Comparison of ENCODE assay signal across 19 cellular contexts in the genomic region with DNA sequence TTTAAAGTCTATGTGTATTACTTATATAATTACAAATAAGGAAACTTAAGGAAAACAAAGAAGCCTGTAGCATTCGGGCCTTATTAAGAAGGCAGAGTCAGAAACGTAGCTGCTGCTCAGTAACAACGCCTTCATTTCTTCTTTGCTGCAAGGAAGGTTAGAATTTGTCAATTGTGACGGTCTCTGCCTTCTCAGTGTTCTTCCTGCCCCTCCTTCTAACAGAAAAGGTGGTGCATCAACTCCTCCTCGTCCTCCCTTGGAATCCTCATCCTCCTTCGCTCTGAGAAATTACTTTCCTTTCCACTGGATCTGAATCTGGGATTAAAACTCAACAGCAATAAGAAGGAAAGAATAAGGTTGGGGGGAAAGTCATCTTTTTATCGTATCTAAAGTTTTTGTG.
A peak's percentile ranks its signal among the peaks of the same experiment; 100 is the strongest.
DNase-seq lines count a peak whose midpoint lies in the region; ATAC-seq and TF ChIP-seq lines count a peak whose summit lies in the region.
"Had no signal": no experiment of that assay in that cellular context is flagged by ENCODE, and none has a peak within 500 bp of the region (broad histone marks: within the 10 kb centered on the region; RNA-seq: fewer than 3 reads in every experiment).

No MANE protein-coding gene starts in this region.

- H3K27me3 ChIP-seq in right atrium auricular region, result no peaks in the 10 kb centered on the region
- H3K27me3 ChIP-seq in right cardiac atrium (ENCODE audit: control insufficient read depth, insufficient read depth), result no peaks in the 10 kb centered on the region
- no peaks in the 10 kb centered on the region for H3K27me3 ChIP-seq in parathyroid adenoma (ENCODE audit: control insufficient read depth, insufficient read depth, low read length)
- no peaks in the 10 kb centered on the region for H3K27me3 ChIP-seq in skeletal muscle tissue (ENCODE audit: control insufficient read depth in 3 of 3, insufficient read depth in 3 of 3, low read length in 3 of 3)
- H3K27me3 ChIP-seq in MG63, result no peaks in the 10 kb centered on the region
- H3K27me3 ChIP-seq: BE2C had no signal

- WGBS in right cardiac atrium, result 92% methylated on average over 7 of the region's 7 CpGs

- ATAC-seq in right cardiac atrium (no peak), GM19324 (IDR thresholded peaks at IDR 0.05; ENCODE audit: low FRiP score, unreplicated experiment) (no peak), HG03097 (IDR thresholded peaks at IDR 0.05; ENCODE audit: low FRiP score, unreplicated experiment) (no peak)
- ATAC-seq: GM12878 had no signal

- peak overlapping the region; percentile 34 to 54 for H3K27ac ChIP-seq in right atrium auricular region
- no peak overlapping the region for H3K27ac ChIP-seq in right cardiac atrium (ENCODE audit: low read length)
- H3K27ac ChIP-seq in parathyroid adenoma, result peak overlapping the region; percentile 41
- H3K27ac ChIP-seq in skeletal muscle tissue (ENCODE audit: low read depth, low read length), result peak overlapping the region; percentile 28

- no peaks in the 10 kb centered on the region for H3K9me3 ChIP-seq in right atrium auricular region
- no peaks in the 10 kb centered on the region for H3K9me3 ChIP-seq in right cardiac atrium (ENCODE audit: control insufficient read depth, low read length)
- H3K9me3 ChIP-seq in parathyroid adenoma (ENCODE audit: control insufficient read depth, low read length), result no peaks in the 10 kb centered on the region
- H3K9me3 ChIP-seq in skeletal muscle tissue (ENCODE audit: control insufficient read depth in 3 of 3, low read length in 3 of 3), result no peaks in the 10 kb centered on the region
- no peaks in the 10 kb centered on the region for H3K9me3 ChIP-seq in MG63
- H3K9me3 ChIP-seq: BE2C, HAP-1 had no signal

- peaks cover 19% of the 10 kb centered on the region for H3K36me3 ChIP-seq in right atrium auricular region
- H3K36me3 ChIP-seq in parathyroid adenoma (ENCODE audit: control insufficient read depth, insufficient read depth, low read length), result no peaks in the 10 kb centered on the region
- peaks cover 21 to 50% (median 40%) of the 10 kb centered on the region in 3 donors for H3K36me3 ChIP-seq in skeletal muscle tissue (ENCODE audit: control insufficient read depth in 3 of 3, insufficient read depth in 3 of 3, low read length in 3 of 3)
- peaks cover 14% of the 10 kb centered on the region for H3K36me3 ChIP-seq in MG63
- H3K36me3 ChIP-seq: BE2C had no signal

- H3K4me1 ChIP-seq in right atrium auricular region (peaks cover 0 to 9% of the 10 kb centered on the region in 2 donors), right cardiac atrium (ENCODE audit: control insufficient read depth, insufficient read depth, low read length) (peaks cover 3% of the 10 kb centered on the region), parathyroid adenoma (no peaks in the 10 kb centered on the region), skeletal muscle tissue (ENCODE audit: control insufficient read depth in 3 of 3, insufficient read depth in 3 of 3, low read length in 3 of 3) (peaks cover 0 to 6% (median 0%) of the 10 kb centered on the region in 3 donors)
- H3K4me1 ChIP-seq: BE2C had no signal

- no peak for TF ChIP-seq CTCF in right atrium auricular region (IDR thresholded peaks at IDR 0.05)
- no peak for TF ChIP-seq CTCF in parathyroid adenoma (IDR thresholded peaks at IDR 0.05)

- H2AFZ ChIP-seq in parathyroid adenoma, result no peak overlapping the region
- H2AFZ ChIP-seq: GM23248 had no signal

- intact Hi-C loops in right cardiac atrium (cut with DNase I), result no loop called here

- H3K9ac ChIP-seq in parathyroid adenoma (no peak overlapping the region), skeletal muscle tissue (ENCODE audit: low read depth in 1 of 3, low read length in 3 of 3) (no peak overlapping the region)
- H3K9ac ChIP-seq: GM23248 had no signal

- DNase-seq in right atrium auricular region (ENCODE audit: low spot score), result no peak
- DNase-seq in right cardiac atrium, result no peak
- DNase-seq in MG63, result no peak
- DNase-seq: ACHN; BE2C; CD4-positive, CD25-positive, alpha-beta regulatory T cell; CD8-positive, alpha-beta memory T cell; COR-L47; DMS 273 treated with DMSO at 0.1 percent for 48 hours; DMS53; DND-41; EL had no signal

- peaks cover 4% of the 10 kb centered on the region for H3K79me2 ChIP-seq in parathyroid adenoma

- H3K4me2 ChIP-seq in parathyroid adenoma (ENCODE audit: low read length), result no peak overlapping the region

- H3K4me3 ChIP-seq in right atrium auricular region (no peak overlapping the region), right cardiac atrium (ENCODE audit: low read length) (no peak overlapping the region), parathyroid adenoma (ENCODE audit: low read depth, low read length) (no peak overlapping the region), skeletal muscle tissue (ENCODE audit: low read length in 3 of 3) (no peak overlapping the region), MG63 (no peak overlapping the region)
- H3K4me3 ChIP-seq: GM12878, GM23248, HAP-1 had no signal
